10 cellular contexts compared by ENCODE assay signal in genomic region chr10:101538481-101538880, GRCh38.
"Had no signal": no experiment of that assay in that cellular context is flagged by ENCODE, and none has a peak within 500 bp of the region (broad histone marks: within the 10 kb centered on the region; RNA-seq: fewer than 3 reads in every experiment).

No MANE protein-coding gene starts in this region.

- DNase-seq: activated naive CD4-positive, alpha-beta T cell treated with Interleukin-2 at 50 U/mL for 16 hours; activated T-cell treated with anti-CD3 and anti-CD28 coated beads for 4 hours; anterior cingulate cortex; effector memory CD4-positive, alpha-beta T cell; foreskin fibroblast; hippocampal formation; mammary epithelial cell; natural killer cell had no signal

- H3K4me3 Mint-ChIP-seq: natural killer cell; stimulated activated memory B cell treated with anti-CD40 and anti-IgM and Interleukin-4, amounts not matched to agents 10 μg/mL and 1 μg/mL and 100 μg/mL, for 72 hours had no signal

- H3K4me1 Mint-ChIP-seq: stimulated activated memory B cell treated with anti-CD40 and anti-IgM and Interleukin-4, amounts not matched to agents 10 μg/mL and 1 μg/mL and 100 μg/mL, for 72 hours had no signal

- ATAC-seq: left lobe of liver; natural killer cell; stimulated activated memory B cell treated with anti-CD40 and anti-IgM and Interleukin-4, amounts not matched to agents 10 μg/mL and 1 μg/mL and 100 μg/mL, for 72 hours had no signal

- H3K9me3 Mint-ChIP-seq: natural killer cell; stimulated activated memory B cell treated with anti-CD40 and anti-IgM and Interleukin-4, amounts not matched to agents 10 μg/mL and 1 μg/mL and 100 μg/mL, for 72 hours had no signal

- H3K27ac Mint-ChIP-seq: natural killer cell; stimulated activated memory B cell treated with anti-CD40 and anti-IgM and Interleukin-4, amounts not matched to agents 10 μg/mL and 1 μg/mL and 100 μg/mL, for 72 hours had no signal

- H3K27me3 Mint-ChIP-seq: stimulated activated memory B cell treated with anti-CD40 and anti-IgM and Interleukin-4, amounts not matched to agents 10 μg/mL and 1 μg/mL and 100 μg/mL, for 72 hours had no signal
